In genomic region chr1:84199257-84199656, GRCh38 we compare ENCODE assay signal across 3 cellular contexts.
TF ChIP-seq lines count a peak whose summit lies in the region.

No MANE protein-coding gene starts in this region.

TF ChIP-seq in SK-N-SH treated with all-trans-retinoic acid at 6 μM for 48 hours, 23 proteins besides CTCF, POLR2A, EP300 and RAD21 (continued from another document):
- TF ChIP-seq SNAI2 (CRISPR knock-in tag; IDR thresholded peaks at IDR 0.05): no peak
TF ChIP-seq in SK-N-SH treated with all-trans-retinoic acid at 6 μM for 48 hours: peak in this region for 1.

TF ChIP-seq in SK-N-SH, 30 proteins besides CTCF, POLR2A, EP300 and RAD21 (continued from another document):
- TF ChIP-seq NRF1 (IDR thresholded peaks at IDR 0.05; ENCODE audit: low read depth, low read length): no peak
- TF ChIP-seq TEAD4 (IDR thresholded peaks at IDR 0.05; ENCODE audit: borderline replicate concordance, insufficient read depth): no peak
- TF ChIP-seq, protein P1, sequence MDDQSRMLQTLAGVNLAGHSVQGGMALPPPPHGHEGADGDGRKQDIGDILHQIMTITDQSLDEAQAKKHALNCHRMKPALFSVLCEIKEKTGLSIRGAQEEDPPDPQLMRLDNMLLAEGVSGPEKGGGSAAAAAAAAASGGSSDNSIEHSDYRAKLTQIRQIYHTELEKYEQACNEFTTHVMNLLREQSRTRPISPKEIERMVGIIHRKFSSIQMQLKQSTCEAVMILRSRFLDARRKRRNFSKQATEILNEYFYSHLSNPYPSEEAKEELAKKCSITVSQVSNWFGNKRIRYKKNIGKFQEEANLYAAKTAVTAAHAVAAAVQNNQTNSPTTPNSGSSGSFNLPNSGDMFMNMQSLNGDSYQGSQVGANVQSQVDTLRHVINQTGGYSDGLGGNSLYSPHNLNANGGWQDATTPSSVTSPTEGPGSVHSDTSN (IDR thresholded peaks at IDR 0.05): no peak
- no peak for TF ChIP-seq JUND (IDR thresholded peaks at IDR 0.05)
- no peak for TF ChIP-seq SMC3 (IDR thresholded peaks at IDR 0.05; ENCODE audit: low read depth, low read length)

TF ChIP-seq in GM12891, 5 proteins besides CTCF, POLR2A, EP300 and RAD21 (continued from another document):
- TF ChIP-seq SPI1 (IDR thresholded peaks at IDR 0.05; ENCODE audit: low read depth, low read length): no peak
